8 cellular contexts compared by ENCODE assay signal in the genomic region with DNA sequence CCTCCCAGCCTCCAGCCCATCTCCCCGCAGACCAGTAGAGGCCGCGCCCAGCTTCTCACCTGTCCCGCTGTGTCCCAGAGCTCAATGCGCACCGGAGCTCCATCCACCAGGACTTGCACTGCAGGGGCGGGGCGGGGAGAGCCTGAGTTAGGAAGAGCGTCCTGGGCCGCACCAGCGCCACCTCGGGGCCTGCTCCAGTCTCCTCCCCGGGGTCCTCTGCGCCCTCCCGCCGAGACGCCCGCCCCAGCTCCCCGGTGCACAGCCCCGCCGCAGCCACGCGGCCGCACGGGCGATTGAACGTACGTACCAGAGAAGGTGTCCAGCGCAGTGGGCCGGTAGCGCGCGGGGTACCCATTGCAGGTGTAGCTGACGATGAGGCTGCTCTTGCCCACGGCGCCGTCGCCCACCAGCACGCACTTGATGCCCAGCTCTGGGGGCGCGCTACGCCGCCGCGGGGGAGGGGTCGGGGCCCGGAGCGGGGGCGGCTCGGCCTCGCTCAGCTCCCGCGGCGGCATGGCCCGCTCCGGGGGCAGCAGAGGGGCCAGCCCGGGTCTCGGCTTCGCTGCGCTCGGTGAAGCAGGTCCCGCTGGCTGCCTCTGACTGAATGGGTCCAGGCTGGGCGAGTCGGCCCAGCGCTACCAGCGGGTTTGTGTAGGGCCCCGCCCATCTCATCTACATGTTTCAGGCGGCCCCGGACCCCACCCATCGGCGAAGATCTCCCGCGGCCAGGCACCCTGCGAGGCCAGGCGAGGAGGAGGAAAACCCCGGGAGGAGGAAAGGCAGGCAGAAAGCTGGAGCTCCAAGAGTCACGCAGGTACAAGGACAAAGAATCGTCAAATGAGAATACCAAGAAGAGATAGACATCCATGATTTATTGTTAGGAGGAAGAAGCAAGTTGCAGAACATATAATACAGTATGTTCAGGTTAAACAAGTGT. TPM values are rescaled to one million over a fixed set of nuclear protein-coding genes. Genes with fewer than 3 reads are reported as not detected.
DNase-seq lines count a peak whose midpoint lies in the region; ATAC-seq, FAIRE-seq and TF ChIP-seq lines count a peak whose summit lies in the region.

TSS of gene RHOV (minus strand) at position 610 of the 937 bp plus-strand sequence. CDS start at position 515, 95 bp downstream.

- FAIRE-seq in kidney (lab: Jason Lieb, UNC), result no peak

- POLR2A ChIA-PET in T-cell (lab: Charles Lee), result no interaction called here
- POLR2A ChIA-PET in MCF 10A (lab: Yijun Ruan, JAX), result interaction anchor here (0.9 to 5.5 kb wide), 11 partner anchors 14 to 179 kb away, joined by 3 to 25 read pairs (median 5); partner anchors contain the start of genes SPINT1 and VPS18

- TF ChIP-seq POLR2A in NB4 (IDR thresholded peaks at IDR 0.05; ENCODE audit: extremely low read depth, insufficient read length), result peak; percentile 45

- H3K4me3 ChIP-seq in HAP-1 (peak within 1 kb of the TSS; percentile 49), NB4 (ENCODE audit: low read depth, low read length) (peak within 1 kb of the TSS; percentile 47), kidney (ENCODE audit: low read length in 2 of 2) (peak within 1 kb of the TSS in 1 of 2 donors; percentile 54)

- BruUV-seq in MCF 10A (replicated peaks; lab: Mats Ljungman, UMichigan), result no TSS peak

- no peaks in the 10 kb centered on the region for H3K9me3 Mint-ChIP-seq in T-cell
- no peaks in the 10 kb centered on the region for H3K9me3 Mint-ChIP-seq in MCF 10A (ENCODE audit: unreplicated experiment)

- H3K27ac Mint-ChIP-seq in T-cell (peak within 1 kb of the TSS in 1 of 2 donors; percentile 52), MCF 10A (ENCODE audit: low read depth, unreplicated experiment) (peak within 1 kb of the TSS; percentile 52)

- H3K4me1 ChIP-seq in HAP-1 (no peaks in the 10 kb centered on the region; the same call in 1 of the 2 replicates), kidney (ENCODE audit: control insufficient read depth in 1 of 2, insufficient read depth in 1 of 2, low read depth in 1 of 2, low read length in 2 of 2) (peaks cover 0 to 7% of the 10 kb centered on the region in 2 donors)

- H3K9ac ChIP-seq in kidney (ENCODE audit: low read length in 2 of 2), result peak within 1 kb of the TSS in 1 of 2 donors; percentile 40

- H3K36me3 ChIP-seq in HAP-1 (replicated peaks), result no peaks in the 10 kb centered on the region
- no peaks in the 10 kb centered on the region for H3K36me3 ChIP-seq in kidney (ENCODE audit: control insufficient read depth in 1 of 2, insufficient read depth in 2 of 2, low read length in 2 of 2)

- H3K27ac ChIP-seq in kidney (ENCODE audit: low read depth in 2 of 2, low read length in 2 of 2), result no peak within 1 kb of the TSS

- peaks cover 10 to 12% (median 11%) of the 10 kb centered on the region in 3 donors for H3K4me1 Mint-ChIP-seq in T-cell
- peaks cover 40% of the 10 kb centered on the region for H3K4me1 Mint-ChIP-seq in MCF 10A (ENCODE audit: insufficient read depth, unreplicated experiment)

- in situ Hi-C loops in G401 (cut with HindIII; ENCODE audit: low sequenced_read_pairs), result no loop called here
- in situ Hi-C loops in HAP-1 (cut with MboI; ENCODE audit: low sequenced_read_pairs), result no loop called here

- intact Hi-C loops in MCF 10A (cut with micrococcal nuclease) (no loop called here), kidney (cut with DNase I) (no loop called here)

- CTCF ChIA-PET in T-cell (lab: Charles Lee) (interaction anchor here (0.6 to 1.6 kb wide), 6 partner anchors 14 to 62 kb away, joined by 3 to 9 read pairs (median 4); partner anchors contain the start of gene VPS18 (in 2 of the 2)), MCF 10A (lab: Yijun Ruan, JAX) (interaction anchor here (0.6 to 3.6 kb wide), 9 partner anchors 21 to 105 kb away, joined by 3 to 40 read pairs (median 5); partner anchors contain the start of gene VPS18)

- H3K4me3 Mint-ChIP-seq in T-cell (peak within 1 kb of the TSS; percentile 75 to 84 (median 80)), MCF 10A (ENCODE audit: unreplicated experiment) (peak within 1 kb of the TSS; percentile 77)

- TF ChIP-seq CTCF in NB4 (IDR thresholded peaks at IDR 0.05; ENCODE audit: low read depth, low read length), result peak; percentile 25
- TF ChIP-seq CTCF in MCF 10A (IDR thresholded peaks at IDR 0.05; ENCODE audit: unreplicated experiment), result peak; percentile 56
- no peak for TF ChIP-seq CTCF in kidney (IDR thresholded peaks at IDR 0.05; ENCODE audit: borderline replicate concordance, extremely low read depth, insufficient read depth)

- peaks cover 3 to 6% of the 10 kb centered on the region in 2 donors for H3K27me3 Mint-ChIP-seq in T-cell
- no peaks in the 10 kb centered on the region for H3K27me3 Mint-ChIP-seq in MCF 10A (ENCODE audit: insufficient read depth, unreplicated experiment)

- DNase-seq in G401 (ENCODE audit: low spot score), result peak; percentile 77
- DNase-seq in HAP-1 (ENCODE audit: low spot score in 2 of 2), result peak; percentile 86 to 94
- peak; percentile 79 for DNase-seq in NB4 (ENCODE audit: low read depth)
- peak in 28 of 34 experiments; percentile 14 to 54 (median 38) for DNase-seq in T-cell
- DNase-seq in MCF 10A (ENCODE audit: unreplicated experiment), result peak; percentile 91
- DNase-seq in kidney, result peak; percentile 88
- DNase-seq in stimulated activated CD4-positive, alpha-beta T cell treated with anti-CD3 and anti-CD28 coated beads, Interleukin-2, amount 100 ng/mL, for 24 hours, result peak; percentile 53 to 70

- no peaks in the 10 kb centered on the region for H3K27me3 ChIP-seq in HAP-1 (ENCODE audit: low read depth)

- ATAC-seq in T-cell (replicated peaks in 1 of 4) (peak; percentile 84 to 90 (median 88)), GM18519 (IDR thresholded peaks at IDR 0.05; ENCODE audit: low FRiP score, unreplicated experiment) (no peak)

- H3K9me3 ChIP-seq in HAP-1 (no peaks in the 10 kb centered on the region), kidney (ENCODE audit: control insufficient read depth in 1 of 2, low read length in 2 of 2) (no peaks in the 10 kb centered on the region)

- H3K36me3 Mint-ChIP-seq in T-cell (no peaks in the 10 kb centered on the region), MCF 10A (ENCODE audit: insufficient read depth, unreplicated experiment) (peaks cover 5% of the 10 kb centered on the region)

RNA-seq across cellular contexts. Expression of gene RHOV, which starts in this region (rescaled TPM):
- 0.24 and 1.7 TPM in 2 replicates for total RNA-seq in G401 (2014; rRNA removed; shearing (Covaris generic))
- total RNA-seq in T-cell (not detected), MCF 10A (2022) (1.2 and 1.7 TPM in 2 replicates), kidney (3.0 TPM)
- 4.6 TPM for polyA plus RNA-seq in kidney (ENCODE audit: insufficient read depth, low read depth, low replicate concordance)

Comparison
In these comparisons a context has a peak if more than half of its experiments do, and no peak if none do; other contexts are left out.
1. Peak in DNase-seq and ATAC-seq in T-cell; RNA of the gene not detected or under 1 TPM.
2. DNase-seq: peak in every context shown above with its lines; median percentile 91 in MCF 10A; 90 in HAP-1; 88 in kidney; 79 in NB4; 77 in G401; 62 in stimulated activated CD4-positive, alpha-beta T cell treated with anti-CD3 and anti-CD28 coated beads, Interleukin-2, amount 100 ng/mL, for 24 hours; 38 in T-cell.